In the genomic region with DNA sequence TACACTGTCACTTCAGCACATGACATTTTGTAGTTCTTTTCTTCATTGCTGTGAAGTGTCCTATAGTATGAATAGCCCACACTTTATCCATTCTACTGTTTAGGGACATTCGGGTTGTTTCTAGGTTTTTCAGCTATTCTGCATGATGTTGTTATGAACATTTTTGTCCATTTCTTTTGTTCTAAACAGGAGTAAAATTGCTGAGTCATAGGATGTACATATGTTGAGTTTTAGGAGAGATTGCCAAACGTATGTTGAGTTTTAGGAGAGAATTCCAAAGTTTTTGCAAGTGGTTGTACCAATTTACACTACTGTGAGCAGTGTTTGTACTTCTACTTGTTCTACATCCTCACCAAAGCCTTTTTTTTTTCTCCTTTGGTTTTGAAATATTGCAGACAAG, we compare ENCODE assay signal across 22 cellular contexts.
DNase-seq lines count a peak whose midpoint lies in the region; ATAC-seq, FAIRE-seq and TF ChIP-seq lines count a peak whose summit lies in the region.
"Had no signal": no experiment of that assay in that cellular context is flagged by ENCODE, and none has a peak within 500 bp of the region (broad histone marks: within the 10 kb centered on the region; RNA-seq: fewer than 3 reads in every experiment).

No MANE protein-coding gene starts in this region.

- H3K27ac ChIP-seq in A549 (no peak overlapping the region), IMR-90 (ENCODE audit: insufficient read depth, low read length) (no peak overlapping the region), K562 (ENCODE audit: extremely low read depth, low read depth, low read length) (no peak overlapping the region), heart right ventricle (no peak overlapping the region)
- H3K27ac ChIP-seq: BLaER1 treated with 17β-estradiol and CSF1 and Interleukin-3, amounts not matched to agents 10 nM and 100 nM; C4-2B had no signal

- no peak for ATAC-seq in A549
- ATAC-seq in IMR-90 (ENCODE audit: low read depth): no peak
- no peak for ATAC-seq in K562
- no peak for ATAC-seq in HG03432 (IDR thresholded peaks at IDR 0.05; ENCODE audit: unreplicated experiment)
- no peak for ATAC-seq in heart right ventricle
- ATAC-seq: CD8-positive, alpha-beta T cell had no signal

- BruUV-seq in IMR-90 (replicated peaks; lab: Mats Ljungman, UMichigan) (no TSS peak), K562 (replicated peaks; lab: Mats Ljungman, UMichigan) (no TSS peak)

- WGBS in A549 (ENCODE audit: missing lambda C conversion rate): 46% methylated on average over 2 of the region's 2 CpGs
- no CpG with 5 or more reads among the region's 2 CpGs for WGBS in IMR-90 (ENCODE audit: extremely low coverage in 2 of 2, insufficient read length in 1 of 2), 2 experiments
- 5% methylated on average over 2 of the region's 2 CpGs for WGBS in K562 (ENCODE audit: insufficient coverage, low coverage, missing lambda C conversion rate)
- 69 to 81% methylated on average over 2 of the region's 2 CpGs for WGBS in heart right ventricle, 2 donors

- no peaks in the 10 kb centered on the region for H3K36me3 Mint-ChIP-seq in activated CD4-positive, alpha-beta memory T cell treated with anti-CD3 and anti-CD28 coated beads for 36 hours
- H3K36me3 Mint-ChIP-seq: CD8-positive, alpha-beta T cell had no signal

- H3K9ac ChIP-seq in IMR-90 (ENCODE audit: low read depth, low read length): no peak overlapping the region
- no peak overlapping the region for H3K9ac ChIP-seq in K562 (ENCODE audit: insufficient read depth in 1 of 2, low read depth in 2 of 2, low read length in 2 of 2)
- H3K9ac ChIP-seq: BLaER1 treated with 17β-estradiol and CSF1 and Interleukin-3, amounts not matched to agents 10 nM and 100 nM had no signal

- TF ChIP-seq EP300 in A549 (IDR thresholded peaks at IDR 0.05): no peak
- TF ChIP-seq EP300 in K562 (IDR thresholded peaks at IDR 0.05; ENCODE audit: low read length): no peak

- no peak overlapping the region for H4K8ac ChIP-seq in IMR-90 (ENCODE audit: low read depth in 2 of 2, low read length in 2 of 2)

- TF ChIP-seq CTCF in A549 (IDR thresholded peaks at IDR 0.05): no peak
- TF ChIP-seq CTCF in IMR-90 (conservative IDR thresholded peaks at IDR 0.05; ENCODE audit: low read depth, low read length): no peak
- TF ChIP-seq CTCF in K562 (IDR thresholded peaks at IDR 0.05 in 2 of 3, conservative IDR thresholded peaks at IDR 0.05 in 1 of 3; ENCODE audit: insufficient read depth in 2 of 3, low read depth in 1 of 3, low read length in 3 of 3): no peak
- no peak for TF ChIP-seq CTCF in heart right ventricle (IDR thresholded peaks at IDR 0.05)

- no peaks in the 10 kb centered on the region for H3K79me2 ChIP-seq in K562 (ENCODE audit: control insufficient read depth, insufficient read depth, low read length)

- no peak overlapping the region for H2BK20ac ChIP-seq in IMR-90 (ENCODE audit: low read depth, low read length)

- no peaks in the 10 kb centered on the region for H3K79me1 ChIP-seq in IMR-90 (ENCODE audit: low read depth in 1 of 2, low read length in 2 of 2)

- no peak overlapping the region for H3K56ac ChIP-seq in IMR-90 (ENCODE audit: extremely low read depth, insufficient read depth, low read length)

- no peak overlapping the region for H3K27ac Mint-ChIP-seq in activated CD4-positive, alpha-beta memory T cell treated with anti-CD3 and anti-CD28 coated beads for 36 hours
- H3K27ac Mint-ChIP-seq: B cell; CD4-positive, alpha-beta T cell; CD8-positive, alpha-beta T cell had no signal

- H2AK5ac ChIP-seq in IMR-90 (ENCODE audit: low read depth, low read length): no peak overlapping the region

- H3K36me3 ChIP-seq in IMR-90 (ENCODE audit: control insufficient read depth, insufficient read depth, low read length) (no peaks in the 10 kb centered on the region), K562 (ENCODE audit: control insufficient read depth, insufficient read depth, low read length) (no peaks in the 10 kb centered on the region), heart right ventricle (no peaks in the 10 kb centered on the region)
- H3K36me3 ChIP-seq: BLaER1 treated with 17β-estradiol and CSF1 and Interleukin-3, amounts not matched to agents 10 nM and 100 nM had no signal

- no peaks in the 10 kb centered on the region for H3K27me3 Mint-ChIP-seq in activated CD4-positive, alpha-beta memory T cell treated with anti-CD3 and anti-CD28 coated beads for 36 hours

- no peak for TF ChIP-seq RAD21 in A549 (conservative IDR thresholded peaks at IDR 0.05 in 1 of 2, IDR thresholded peaks at IDR 0.05 in 1 of 2)
- TF ChIP-seq RAD21 in IMR-90 (IDR thresholded peaks at IDR 0.05; ENCODE audit: low read length): no peak
- TF ChIP-seq RAD21 in K562 (CRISPR knock-in tag; conservative IDR thresholded peaks at IDR 0.05 in 1 of 2, IDR thresholded peaks at IDR 0.05 in 1 of 2): no peak

- no peak overlapping the region for H2AFZ ChIP-seq in IMR-90 (replicated peaks; ENCODE audit: low read length, poor library complexity)
- no peak overlapping the region for H2AFZ ChIP-seq in K562 (ENCODE audit: low read depth, low read length)

- no peak overlapping the region for H3K18ac ChIP-seq in IMR-90 (ENCODE audit: low read depth, low read length)

- H3K4me2 ChIP-seq in A549 (no peak overlapping the region), IMR-90 (ENCODE audit: low read depth, low read length) (no peak overlapping the region), K562 (ENCODE audit: insufficient read depth, low read length) (no peak overlapping the region)
- H3K4me2 ChIP-seq: BLaER1 treated with 17β-estradiol and CSF1 and Interleukin-3, amounts not matched to agents 10 nM and 100 nM had no signal

- H3K14ac ChIP-seq in IMR-90 (replicated peaks; ENCODE audit: low read depth, low read length): no peak overlapping the region

- FAIRE-seq in A549 (lab: Jason Lieb, UNC) (no peak), K562 (lab: Jason Lieb, UNC) (no peak)
- FAIRE-seq: A204.1, D721Med, G401.6, GM12892, GM18507 had no signal

- intact Hi-C loops in IMR-90 (cut with micrococcal nuclease) (no loop called here), K562 (cut with micrococcal nuclease) (no loop called here), heart right ventricle (cut with DNase I) (no loop called here)
- intact Hi-C loops in activated CD4-positive, alpha-beta memory T cell treated with anti-CD3 and anti-CD28 coated beads for 36 hours (cut with micrococcal nuclease): no loop called here

- no peak overlapping the region for H3K4ac ChIP-seq in IMR-90 (ENCODE audit: low read depth, low read length)

- no peak for TF ChIP-seq POLR2A in A549 (IDR thresholded peaks at IDR 0.05; ENCODE audit: low read length)
- no peak for TF ChIP-seq POLR2A in IMR-90 (IDR thresholded peaks at IDR 0.05; ENCODE audit: low read depth, low read length)
- no peak for TF ChIP-seq POLR2A in K562 (conservative IDR thresholded peaks at IDR 0.05)

- H2AK9ac ChIP-seq in IMR-90 (replicated peaks; ENCODE audit: low read depth, low read length, poor library complexity): no peak overlapping the region

- POLR2A ChIA-PET in A549 (lab: Yijun Ruan, JAX) (no interaction called here), IMR-90 (lab: Charles Lee; ENCODE audit: unreplicated experiment) (no interaction called here), K562 (lab: Yijun Ruan, JAX) (no interaction called here)
- POLR2A ChIA-PET in activated CD4-positive, alpha-beta memory T cell treated with anti-CD3 and anti-CD28 coated beads for 36 hours (lab: Charles Lee): no interaction called here

- H2BK120ac ChIP-seq in IMR-90 (ENCODE audit: low read depth, low read length): no peak overlapping the region

- H3K4me3 ChIP-seq in A549: no peak overlapping the region
- H3K4me3 ChIP-seq in IMR-90 (ENCODE audit: insufficient read depth, low read depth, low read length): no peak overlapping the region
- no peak overlapping the region for H3K4me3 ChIP-seq in K562
- H3K4me3 ChIP-seq in heart right ventricle: no peak overlapping the region
- H3K4me3 ChIP-seq: BLaER1 treated with 17β-estradiol and CSF1 and Interleukin-3, amounts not matched to agents 10 nM and 100 nM had no signal

- in situ Hi-C loops in IMR-90 (cut with MboI; ENCODE audit: low sequenced_read_pairs): no loop called here
- in situ Hi-C loops in K562 (cut with MboI): no loop called here

- no peak overlapping the region for H2BK5ac ChIP-seq in IMR-90 (ENCODE audit: low read depth, low read length, poor library complexity, severe bottlenecking)

- no peaks in the 10 kb centered on the region for H3K27me3 ChIP-seq in IMR-90 (ENCODE audit: control insufficient read depth, insufficient read depth, low read length)
- H3K27me3 ChIP-seq in K562 (ENCODE audit: control insufficient read depth in 2 of 2, insufficient read depth in 2 of 2, low read length in 2 of 2): no peaks in the 10 kb centered on the region
- H3K27me3 ChIP-seq in heart right ventricle: no peaks in the 10 kb centered on the region
- H3K27me3 ChIP-seq: BLaER1 treated with 17β-estradiol and CSF1 and Interleukin-3, amounts not matched to agents 10 nM and 100 nM had no signal

- CTCF ChIA-PET in A549 (lab: Yijun Ruan, JAX): interaction anchor here (0.6 to 0.7 kb wide), 2 partner anchors 17 kb away, joined by 3 to 4 read pairs; no protein-coding TSS in a partner anchor
- CTCF ChIA-PET in IMR-90 (lab: Yijun Ruan, JAX): no interaction called here
- CTCF ChIA-PET in K562 (lab: Yijun Ruan, JAX; ENCODE audit: low intra/inter-chr PET ratio): interaction anchor here (0.7 kb wide), 1 partner anchor 1573 kb away, joined by 3 read pairs; no protein-coding TSS in a partner anchor
- CTCF ChIA-PET in activated CD4-positive, alpha-beta memory T cell treated with anti-CD3 and anti-CD28 coated beads for 36 hours (lab: Charles Lee): no interaction called here

- dilution Hi-C loops in IMR-90 (cut with HindIII; ENCODE audit: low sequenced_read_pairs, unreplicated experiment): no loop called here

- no peak overlapping the region for H4K91ac ChIP-seq in IMR-90 (ENCODE audit: insufficient read depth, low read depth, low read length)

- no peak overlapping the region for H2BK15ac ChIP-seq in IMR-90 (ENCODE audit: low read depth, low read length)

- no peak overlapping the region for H4K5ac ChIP-seq in IMR-90 (ENCODE audit: low read depth, low read length)

- H4K20me1 ChIP-seq in IMR-90 (ENCODE audit: insufficient read depth, low read length): no peaks in the 10 kb centered on the region
- no peaks in the 10 kb centered on the region for H4K20me1 ChIP-seq in K562 (replicated peaks; ENCODE audit: control insufficient read depth, insufficient read depth, low read length)
- H4K20me1 ChIP-seq: BLaER1 treated with 17β-estradiol and CSF1 and Interleukin-3, amounts not matched to agents 10 nM and 100 nM had no signal

- no peaks in the 10 kb centered on the region for H3K4me1 ChIP-seq in A549
- H3K4me1 ChIP-seq in IMR-90 (ENCODE audit: control insufficient read depth, insufficient read depth, low read length): no peaks in the 10 kb centered on the region
- H3K4me1 ChIP-seq in K562 (replicated peaks in 1 of 2; ENCODE audit: control insufficient read depth in 2 of 2, insufficient read depth in 2 of 2, low read length in 2 of 2): no peaks in the 10 kb centered on the region
- H3K4me1 ChIP-seq in heart right ventricle: no peaks in the 10 kb centered on the region
- H3K4me1 ChIP-seq: Caco-2 had no signal

- H3K9me3 ChIP-seq in A549: no peaks in the 10 kb centered on the region
- H3K9me3 ChIP-seq in IMR-90 (ENCODE audit: control insufficient read depth, insufficient read depth, low read length): peaks cover 11% of the 10 kb centered on the region
- H3K9me3 ChIP-seq in K562 (replicated peaks; ENCODE audit: control insufficient read depth, insufficient read depth, low read depth, low read length): no peaks in the 10 kb centered on the region
- no peaks in the 10 kb centered on the region for H3K9me3 ChIP-seq in heart right ventricle
- H3K9me3 ChIP-seq: Caco-2 had no signal

- DNase-seq in A549 (ENCODE audit: low read depth in 1 of 2, low spot score in 1 of 2) (no peak), IMR-90 (no peak), K562 (ENCODE audit: extremely low read depth in 1 of 4, low spot score in 3 of 4) (no peak), heart right ventricle (no peak)
- DNase-seq in activated CD4-positive, alpha-beta memory T cell treated with anti-CD3 and anti-CD28 coated beads for 36 hours: no peak
- DNase-seq: 8988T; AML-193; Caco-2; Calu3; CD4-positive, alpha-beta T cell; CD8-positive, alpha-beta T cell; DMS79 treated with DMSO at 0.1 percent for 48 hours; GF-D8 had no signal

- no peaks in the 10 kb centered on the region for H3K9me1 ChIP-seq in IMR-90 (ENCODE audit: insufficient read depth, low read length)
- no peaks in the 10 kb centered on the region for H3K9me1 ChIP-seq in K562 (ENCODE audit: control insufficient read depth, insufficient read depth, low read length)

- no peaks in the 10 kb centered on the region for H3K4me1 Mint-ChIP-seq in activated CD4-positive, alpha-beta memory T cell treated with anti-CD3 and anti-CD28 coated beads for 36 hours (ENCODE audit: low read depth)
- H3K4me1 Mint-ChIP-seq: B cell had no signal

- no peaks in the 10 kb centered on the region for H3K9me3 Mint-ChIP-seq in activated CD4-positive, alpha-beta memory T cell treated with anti-CD3 and anti-CD28 coated beads for 36 hours
- H3K9me3 Mint-ChIP-seq: CD4-positive, alpha-beta T cell; CD8-positive, alpha-beta T cell had no signal

- no peak overlapping the region for H3K23ac ChIP-seq in IMR-90 (ENCODE audit: low read depth, low read length)

- no peak overlapping the region for H3K4me3 Mint-ChIP-seq in activated CD4-positive, alpha-beta memory T cell treated with anti-CD3 and anti-CD28 coated beads for 36 hours
- H3K4me3 Mint-ChIP-seq: B cell; CD4-positive, alpha-beta T cell; CD8-positive, alpha-beta T cell had no signal

Comparison
In these comparisons a context has a peak if more than half of its experiments do, and no peak if none do; other contexts are left out.
1. CTCF ChIA-PET loops: an anchor here in A549 (0.6 to 0.7 kb wide) and K562 (0.7 kb wide); none called in IMR-90 and activated CD4-positive, alpha-beta memory T cell treated with anti-CD3 and anti-CD28 coated beads for 36 hours.
2. Of the 35 proteins assayed by ChIP-seq in both K562 and A549: peak only in K562: none; only in A549: none; in both: MAFK; in neither: 34.